In genomic region chr1:205244383-205244782, GRCh38 we compare ENCODE assay signal across 19 cellular contexts.
"Had no signal": no experiment of that assay in that cellular context is flagged by ENCODE, and none has a peak within 500 bp of the region (broad histone marks: within the 10 kb centered on the region; RNA-seq: fewer than 3 reads in every experiment).

No MANE protein-coding gene starts in this region.

- ATAC-seq: activated T-cell treated with anti-CD3 and anti-CD28 coated beads, Interleukin-2, amount 50 U/mL, for 72 hours; heart right ventricle; lower lobe of right lung; WTC11 had no signal

- H3K9me3 ChIP-seq: ascending aorta, colonic mucosa, heart right ventricle, lower lobe of right lung, right atrium auricular region, suprapubic skin had no signal

- H3K4me1 ChIP-seq: colonic mucosa had no signal

- H3K9ac ChIP-seq: neural progenitor cell had no signal

- FAIRE-seq: keratinocyte had no signal

- H2AFZ ChIP-seq: neural progenitor cell had no signal

- H3K4me3 ChIP-seq: ascending aorta, colonic mucosa, heart right ventricle, lower lobe of right lung, neural progenitor cell, right atrium auricular region, skin epidermis, suprapubic skin had no signal

- H3K27me3 ChIP-seq: ascending aorta, brain microvascular endothelial cell, colonic mucosa, heart right ventricle, neural progenitor cell, right atrium auricular region, suprapubic skin had no signal

- H3K36me3 ChIP-seq: brain microvascular endothelial cell, colonic mucosa, lower lobe of right lung, neural progenitor cell had no signal

- H3K27ac ChIP-seq: ascending aorta, brain microvascular endothelial cell, colonic mucosa, heart right ventricle, lower lobe of right lung, neural progenitor cell, right atrium auricular region, skin epidermis, suprapubic skin had no signal

- H3K4me2 ChIP-seq: neural progenitor cell had no signal

- DNase-seq: activated CD4-positive, alpha-beta T cell treated with anti-CD3 and anti-CD28 coated beads, Interleukin-2, amount 50 U/mL, for 48 hours; activated CD8-positive, alpha-beta memory T cell treated with anti-CD3 and anti-CD28 coated beads, Interleukin-2, amount 50 U/mL, for 48 hours; activated gamma-delta T cell; activated T-cell treated with anti-CD3 and anti-CD28 coated beads, Interleukin-2, amount 50 U/mL, for 72 hours; brain microvascular endothelial cell; colonic mucosa; heart right ventricle; lower lobe of right lung; naive B cell; stimulated activated CD4-positive, alpha-beta T cell treated with anti-CD3 and anti-CD28 coated beads, Interleukin-1b, Interleukin-23, amount 100 ng/mL, for 48 hours; T1000; trophoblast cell had no signal
